In the genomic region with DNA sequence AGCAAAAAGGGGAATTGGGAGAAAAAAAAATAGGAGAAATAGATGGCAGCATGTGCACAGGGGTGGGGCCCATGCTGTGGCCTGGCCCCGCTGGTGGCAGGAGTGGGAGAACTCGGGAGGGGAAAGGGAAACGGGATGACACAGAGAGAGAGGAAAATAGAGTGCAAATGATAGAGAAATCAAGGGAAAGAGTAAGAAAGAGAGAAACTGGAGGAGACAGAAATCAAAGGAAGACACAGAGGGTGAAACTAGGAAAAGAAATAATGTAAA, we compare ENCODE assay signal across 2 cellular contexts.
TF ChIP-seq lines count a peak whose summit lies in the region.

No MANE protein-coding gene starts in this region.

TF ChIP-seq in GM23338, 12 proteins besides CTCF, POLR2A, EP300 and RAD21 (continues in another document):
- TF ChIP-seq CREB1 (CRISPR knock-in tag; IDR thresholded peaks at IDR 0.05; ENCODE audit: low read depth) = no peak
- TF ChIP-seq JUNB (IDR thresholded peaks at IDR 0.05; ENCODE audit: unreplicated experiment) = no peak
- TF ChIP-seq POLR2AphosphoS5 (IDR thresholded peaks at IDR 0.05; ENCODE audit: low read depth) = no peak
- no peak for TF ChIP-seq STAT1 (IDR thresholded peaks at IDR 0.05; ENCODE audit: unreplicated experiment)
- TF ChIP-seq NANOG (IDR thresholded peaks at IDR 0.05; ENCODE audit: borderline replicate concordance) = no peak
- TF ChIP-seq, protein P1, sequence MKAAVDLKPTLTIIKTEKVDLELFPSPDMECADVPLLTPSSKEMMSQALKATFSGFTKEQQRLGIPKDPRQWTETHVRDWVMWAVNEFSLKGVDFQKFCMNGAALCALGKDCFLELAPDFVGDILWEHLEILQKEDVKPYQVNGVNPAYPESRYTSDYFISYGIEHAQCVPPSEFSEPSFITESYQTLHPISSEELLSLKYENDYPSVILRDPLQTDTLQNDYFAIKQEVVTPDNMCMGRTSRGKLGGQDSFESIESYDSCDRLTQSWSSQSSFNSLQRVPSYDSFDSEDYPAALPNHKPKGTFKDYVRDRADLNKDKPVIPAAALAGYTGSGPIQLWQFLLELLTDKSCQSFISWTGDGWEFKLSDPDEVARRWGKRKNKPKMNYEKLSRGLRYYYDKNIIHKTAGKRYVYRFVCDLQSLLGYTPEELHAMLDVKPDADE (IDR thresholded peaks at IDR 0.05) = no peak
- TF ChIP-seq REST (IDR thresholded peaks at IDR 0.05; ENCODE audit: unreplicated experiment) = no peak
- TF ChIP-seq EZH2phosphoT487 (IDR thresholded peaks at IDR 0.05; ENCODE audit: unreplicated experiment) = no peak
- no peak for TF ChIP-seq ZNF114 (CRISPR knock-in tag; IDR thresholded peaks at IDR 0.05)
- TF ChIP-seq ZNF462 (CRISPR knock-in tag; IDR thresholded peaks at IDR 0.05) = no peak
- no peak for TF ChIP-seq EZH2 (IDR thresholded peaks at IDR 0.05; ENCODE audit: low read depth, unreplicated experiment)

TF ChIP-seq in GM12878, 131 proteins besides CTCF, POLR2A, EP300 and RAD21:
- no peak for TF ChIP-seq RB1 (IDR thresholded peaks at IDR 0.05; ENCODE audit: borderline replicate concordance)
- no peak for TF ChIP-seq ZBTB4 (CRISPR knock-in tag; IDR thresholded peaks at IDR 0.05)
- TF ChIP-seq, protein P2, sequence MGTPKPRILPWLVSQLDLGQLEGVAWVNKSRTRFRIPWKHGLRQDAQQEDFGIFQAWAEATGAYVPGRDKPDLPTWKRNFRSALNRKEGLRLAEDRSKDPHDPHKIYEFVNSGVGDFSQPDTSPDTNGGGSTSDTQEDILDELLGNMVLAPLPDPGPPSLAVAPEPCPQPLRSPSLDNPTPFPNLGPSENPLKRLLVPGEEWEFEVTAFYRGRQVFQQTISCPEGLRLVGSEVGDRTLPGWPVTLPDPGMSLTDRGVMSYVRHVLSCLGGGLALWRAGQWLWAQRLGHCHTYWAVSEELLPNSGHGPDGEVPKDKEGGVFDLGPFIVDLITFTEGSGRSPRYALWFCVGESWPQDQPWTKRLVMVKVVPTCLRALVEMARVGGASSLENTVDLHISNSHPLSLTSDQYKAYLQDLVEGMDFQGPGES (IDR thresholded peaks at IDR 0.05) = no peak
- no peak for TF ChIP-seq BCL11A (IDR thresholded peaks at IDR 0.05; ENCODE audit: low read depth, low read length)
- TF ChIP-seq NFYA (IDR thresholded peaks at IDR 0.05; ENCODE audit: borderline replicate concordance, low read depth, low read length) = no peak
- TF ChIP-seq ZNF384 (IDR thresholded peaks at IDR 0.05; ENCODE audit: borderline replicate concordance, low read depth, low read length) = no peak
- TF ChIP-seq ZNF207 (IDR thresholded peaks at IDR 0.05; ENCODE audit: borderline replicate concordance) = no peak
- no peak for TF ChIP-seq FOS (IDR thresholded peaks at IDR 0.05; ENCODE audit: borderline replicate concordance, extremely low read depth, insufficient read length)
- TF ChIP-seq ESRRA (IDR thresholded peaks at IDR 0.05; ENCODE audit: low read length) = no peak
